In the genomic region with DNA sequence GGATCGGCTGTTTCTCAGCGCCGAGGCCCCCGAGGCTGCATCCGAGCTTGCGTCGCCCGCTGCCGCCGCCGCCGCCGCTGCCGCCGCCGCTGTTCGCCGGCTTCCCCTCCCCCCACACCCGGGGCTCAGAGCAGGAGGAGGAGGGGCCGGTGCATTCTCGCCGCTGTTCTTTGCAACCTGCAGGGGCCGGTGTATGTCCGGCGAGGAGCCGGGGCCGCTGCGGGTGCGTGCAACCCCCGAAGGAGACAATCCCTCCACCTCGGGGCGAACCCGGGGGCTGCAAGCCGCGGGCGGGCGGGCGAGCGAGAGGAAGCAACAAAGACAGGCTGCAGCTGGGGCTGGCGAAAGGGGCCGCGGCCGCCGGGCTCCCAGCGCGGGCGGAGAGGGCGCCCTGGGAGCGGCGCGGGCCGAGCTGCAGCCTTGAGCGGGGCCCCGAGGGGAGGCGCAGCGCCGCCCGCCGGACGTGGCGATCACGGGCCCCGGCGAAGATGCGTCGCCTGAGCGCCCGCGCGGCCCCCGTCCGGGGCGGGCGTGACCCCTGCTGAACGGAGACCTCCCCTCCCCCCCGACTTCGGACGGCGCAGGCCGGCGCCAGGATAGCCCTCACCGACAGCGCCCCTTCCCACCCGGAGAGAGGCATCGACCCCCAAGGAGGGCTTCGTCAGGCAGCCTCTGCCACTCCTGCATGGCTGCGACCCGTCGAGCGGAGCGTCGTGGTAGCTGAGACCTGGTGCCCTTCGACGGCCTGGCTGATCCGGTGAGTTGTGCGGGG, we compare ENCODE assay signal across 8 cellular contexts. TPM values are rescaled to one million over a fixed set of nuclear protein-coding genes. Genes with fewer than 3 reads are reported as not detected.
DNase-seq lines count a peak whose midpoint lies in the region; TF ChIP-seq lines count a peak whose summit lies in the region.

No MANE protein-coding gene starts in this region.

- H3K27me3 ChIP-seq in H9 (ENCODE audit: insufficient read depth, low read length): peaks cover 2% of the 10 kb centered on the region; the same call in 1 of the 2 replicates

- no peaks in the 10 kb centered on the region for H3K36me3 Mint-ChIP-seq in H9 (ENCODE audit: insufficient read depth in 1 of 3, low read depth in 3 of 3)

- H2AK5ac ChIP-seq in H9 (ENCODE audit: insufficient read length, low read length): no peak overlapping the region

- H3K18ac ChIP-seq in H9 (ENCODE audit: insufficient read length, low read depth, low read length): peak overlapping the region; percentile 33

- H2BK15ac ChIP-seq in H9 (ENCODE audit: low read depth, low read length): no peak overlapping the region

- peak overlapping the region; percentile 24; the same call in 1 of the 2 replicates for H3K14ac ChIP-seq in H9 (ENCODE audit: insufficient read depth, low read length)

- no peak overlapping the region for H3K9ac ChIP-seq in H9 (ENCODE audit: extremely low read depth, insufficient read length, low read length)

- H2BK20ac ChIP-seq in H9 (ENCODE audit: low read depth, low read length, poor library complexity, severe bottlenecking): no peak overlapping the region

- no peak overlapping the region for H3K4ac ChIP-seq in H9 (ENCODE audit: low read depth, low read length)

- no peaks in the 10 kb centered on the region for H3K79me2 ChIP-seq in H9 (ENCODE audit: insufficient read depth, low read length)

- H4K20me1 ChIP-seq in H9 (ENCODE audit: control insufficient read depth, insufficient read depth, insufficient read length): no peaks in the 10 kb centered on the region

- H3K79me1 ChIP-seq in H9 (ENCODE audit: insufficient read depth, low read depth, low read length, poor library complexity, severe bottlenecking): no peaks in the 10 kb centered on the region

- H4K5ac ChIP-seq in H9 (ENCODE audit: insufficient read length, low read depth, low read length): no peak overlapping the region

- H3K4me2 ChIP-seq in H9 (ENCODE audit: insufficient read depth, insufficient read length, low read length): peak overlapping the region; percentile 19

- peaks cover 53% of the 10 kb centered on the region for H3K27me3 Mint-ChIP-seq in H9 (ENCODE audit: low read depth)

- H3K9me3 ChIP-seq in H9 (ENCODE audit: control insufficient read depth, low read depth, low read length): no peaks in the 10 kb centered on the region

- peak; percentile 33; the same call in 1 of the 3 replicates for TF ChIP-seq CTCF in H9 (conservative IDR thresholded peaks at IDR 0.05)
- no peak for TF ChIP-seq CTCF in lower leg skin (IDR thresholded peaks at IDR 0.05)

- no peak overlapping the region for H2BK5ac ChIP-seq in H9 (ENCODE audit: insufficient read length, low read length)

- peak; percentile 53 for DNase-seq in EH (ENCODE audit: low read depth)
- peak; percentile 80 for DNase-seq in H9
- DNase-seq in NAMALWA (ENCODE audit: low spot score): peak; percentile 65
- DNase-seq in activated CD4-positive, CD25-positive, alpha-beta regulatory T cell treated with anti-CD3 and anti-CD28 coated beads, Interleukin-2, amount 50 U/mL, for 16 hours (ENCODE audit: low read depth, low spot score): peak; percentile 13
- peak; percentile 47 for DNase-seq in cerebellar cortex (ENCODE audit: low spot score)
- peak in 1 of 2 donors; percentile 90 for DNase-seq in lower leg skin (ENCODE audit: low spot score in 2 of 2)
- peak; percentile 28 to 52 (median 38) for DNase-seq in stimulated activated CD4-positive, alpha-beta T cell treated with anti-CD3 and anti-CD28 coated beads, TNF-alpha, amount 100 ng/mL, for 4 hours (ENCODE audit: low read depth in 3 of 3)
- DNase-seq in pons (ENCODE audit: low spot score): no peak

- H2AFZ ChIP-seq in H9 (ENCODE audit: low read length): no peak overlapping the region

- TF ChIP-seq POLR2A in lower leg skin (IDR thresholded peaks at IDR 0.05): no peak

- H3K4me1 Mint-ChIP-seq in H9: peaks cover 24 to 52% of the 10 kb centered on the region in 2 experiments

- H3K27ac ChIP-seq in H9 (ENCODE audit: insufficient read length, low read depth, low read length): no peak overlapping the region

- H3T11ph ChIP-seq in H9 (ENCODE audit: low read length): no peak overlapping the region

- no peak overlapping the region for H3K23ac ChIP-seq in H9 (ENCODE audit: insufficient read length, low read depth, low read length)

- H2BK12ac ChIP-seq in H9 (ENCODE audit: insufficient read length, low read depth, low read length): no peak overlapping the region

- peak overlapping the region; percentile 39 for H3K4me3 ChIP-seq in lower leg skin (ENCODE audit: low read depth, poor library complexity, severe bottlenecking)

- no peaks in the 10 kb centered on the region for H3K4me1 ChIP-seq in H9 (ENCODE audit: insufficient read depth, low read length)

- WGBS in H9 (ENCODE audit: extremely low coverage, insufficient read length, low lambda C conversion rate): no CpG with 5 or more reads among the region's 96 CpGs
- 0% methylated on average over 8 to 10 of the region's 96 CpGs for WGBS in lower leg skin, 2 donors

- intact Hi-C loops in lower leg skin (cut with DNase I; ENCODE audit: low total_unique reads): no loop called here

- peaks cover 4% of the 10 kb centered on the region for H3K23me2 ChIP-seq in H9 (ENCODE audit: insufficient read length, low read depth, low read length, poor library complexity, severe bottlenecking)

- H3K9me3 Mint-ChIP-seq in H9: no peaks in the 10 kb centered on the region; a peak in 1 of 5 replicates

- H2BK120ac ChIP-seq in H9 (ENCODE audit: low read depth, low read length, poor library complexity, severe bottlenecking): no peak overlapping the region

- H3K4me3 Mint-ChIP-seq in H9: peak overlapping the region; percentile 63 to 79

- H3K56ac ChIP-seq in H9 (ENCODE audit: insufficient read length, low read depth, low read length): no peak overlapping the region

- no peak overlapping the region for H3K27ac Mint-ChIP-seq in H9

- no peak overlapping the region for H4K8ac ChIP-seq in H9 (replicated peaks; ENCODE audit: insufficient read length, low read depth, low read length)

- no peak overlapping the region for H4K91ac ChIP-seq in H9 (ENCODE audit: insufficient read length, low read depth, low read length)

RNA-seq across cellular contexts. Expression of a gene that starts 0.7 kb away (rescaled TPM):
- total RNA-seq in H9 (2021) (2.8 and 3.2 TPM in 2 replicates), lower leg skin (1 to 10 TPM; 4.8 to 7.2 (median 6.1) TPM)
